In the genomic region with DNA sequence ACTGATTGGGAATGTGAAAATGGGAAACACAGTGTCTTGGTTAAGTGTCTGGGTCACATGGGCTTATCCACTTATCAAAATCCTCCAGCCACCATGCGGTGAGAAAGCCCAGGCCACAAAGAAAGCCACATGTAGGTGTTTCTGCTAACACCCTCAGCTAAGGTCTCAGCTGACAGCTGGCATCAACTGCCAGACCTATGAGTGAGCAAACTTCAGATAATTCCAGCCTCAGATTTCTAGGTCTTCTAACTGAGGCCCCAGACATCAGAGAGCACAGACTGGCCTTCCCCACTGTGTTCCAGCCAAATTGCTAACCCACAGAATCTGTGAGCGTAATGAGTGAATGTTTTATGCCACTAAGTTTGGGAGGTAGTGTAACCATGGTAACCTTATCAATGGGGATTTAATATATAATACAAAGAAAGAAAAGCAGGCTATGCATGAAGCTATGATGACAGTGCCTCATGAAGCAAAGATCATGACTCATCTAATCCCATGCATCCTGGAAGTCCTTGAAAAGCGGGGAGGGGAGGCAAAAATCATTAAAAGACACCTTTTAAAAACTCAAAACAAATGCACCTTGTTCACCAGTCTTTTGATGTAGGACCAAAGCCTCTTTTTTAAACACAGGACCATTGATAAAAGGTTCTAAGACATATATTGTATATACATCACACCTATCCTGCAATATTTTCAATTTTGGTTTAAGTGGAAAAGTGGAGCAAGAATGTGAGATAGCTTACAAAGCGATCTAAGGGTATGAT, we compare ENCODE assay signal across 9 cellular contexts. TPM values are rescaled to one million over a fixed set of nuclear protein-coding genes. Genes with fewer than 3 reads are reported as not detected.
DNase-seq lines count a peak whose midpoint lies in the region; ATAC-seq and TF ChIP-seq lines count a peak whose summit lies in the region.
"Not testable (repeated sequence)": the region's sequence is repeated elsewhere in the genome, so short reads cannot be mapped to it uniquely, and the experiment has no call there.
"Had no signal": no experiment of that assay in that cellular context is flagged by ENCODE, and none has a peak within 500 bp of the region (broad histone marks: within the 10 kb centered on the region; RNA-seq: fewer than 3 reads in every experiment).

No MANE protein-coding gene starts in this region.

- H3K4me1 ChIP-seq in SK-N-SH (ENCODE audit: control insufficient read depth in 1 of 2, insufficient read depth in 2 of 2, low read depth in 1 of 2, low read length in 1 of 2); mesendoderm (ENCODE audit: control insufficient read depth, low read depth, low read length): not testable (repeated sequence)

- H3F3A ChIP-seq in SK-N-SH (replicated peaks; ENCODE audit: insufficient read depth) = not testable (repeated sequence)

- not testable (repeated sequence) for H3K56ac ChIP-seq in mesendoderm (ENCODE audit: low read length)

- not testable (repeated sequence) for H3K4me2 ChIP-seq in SK-N-SH; mesendoderm (ENCODE audit: low read length)

- DNase-seq in HCEC 1CT (peak; percentile 7), HT1080 (ENCODE audit: low read depth) (peak; percentile 86), fibroblast of the aortic adventitia (ENCODE audit: low read depth) (peak; percentile 46), mesendoderm (peak; percentile 23), superior temporal gyrus (ENCODE audit: extremely low spot score) (peak; percentile 10)
- not testable (repeated sequence) for DNase-seq in SK-N-SH
- DNase-seq in activated naive CD8-positive, alpha-beta T cell treated with anti-CD3 and anti-CD28 coated beads for 36 hours = peak; percentile 10

- H3K79me2 ChIP-seq in SK-N-SH (ENCODE audit: insufficient read depth) = peaks cover 27% of the 10 kb centered on the region; the same call in 1 of the 2 replicates
- H3K79me2 ChIP-seq in mesendoderm (ENCODE audit: control insufficient read depth, insufficient read depth, low read length) = not testable (repeated sequence)

- not testable (repeated sequence) for H3K9ac ChIP-seq in SK-N-SH; mesendoderm (ENCODE audit: low read length)

- CTCF ChIA-PET in SK-N-SH (lab: Yijun Ruan, JAX) = not testable (repeated sequence)

- peak; percentile 88 for ATAC-seq in GM18498 (IDR thresholded peaks at IDR 0.05; ENCODE audit: unreplicated experiment)

- POLR2A ChIA-PET in SK-N-SH (lab: Yijun Ruan, JAX) = not testable (repeated sequence)

- not testable (repeated sequence) for H3K9me2 ChIP-seq in SK-N-SH

- not testable (repeated sequence) for H3K9me3 ChIP-seq in SK-N-SH

- not testable (repeated sequence) for H3K18ac ChIP-seq in mesendoderm (ENCODE audit: low read length)

- not testable (repeated sequence) for H3K4me3 Mint-ChIP-seq in activated naive CD8-positive, alpha-beta T cell treated with anti-CD3 and anti-CD28 coated beads for 36 hours

- not testable (repeated sequence) for H2AFZ ChIP-seq in SK-N-SH (ENCODE audit: low read depth)

- H4K5ac ChIP-seq in mesendoderm (ENCODE audit: low read length) = not testable (repeated sequence)

- not testable (repeated sequence) for H4K20me1 ChIP-seq in SK-N-SH (ENCODE audit: insufficient read depth)

- peaks cover 36% of the 10 kb centered on the region for H3K4me1 Mint-ChIP-seq in activated naive CD8-positive, alpha-beta T cell treated with anti-CD3 and anti-CD28 coated beads for 36 hours

- H3K27ac Mint-ChIP-seq in activated naive CD8-positive, alpha-beta T cell treated with anti-CD3 and anti-CD28 coated beads for 36 hours = peak overlapping the region; percentile 51

- not testable (repeated sequence) for H3K23ac ChIP-seq in mesendoderm (ENCODE audit: low read length)

- H3K27ac ChIP-seq in SK-N-SH (ENCODE audit: low read depth in 2 of 2, low read length in 1 of 2) = peak overlapping the region in 1 of 2 experiments; percentile 40; a peak in 1 of 4 replicates
- H3K27ac ChIP-seq in mesendoderm (ENCODE audit: low read depth, low read length) = not testable (repeated sequence)

- not testable (repeated sequence) for H2AK5ac ChIP-seq in mesendoderm (ENCODE audit: low read length)

- not testable (repeated sequence) for H3K79me1 ChIP-seq in mesendoderm (ENCODE audit: low read length)

- not testable (repeated sequence) for TF ChIP-seq EP300 in SK-N-SH (IDR thresholded peaks at IDR 0.05; ENCODE audit: borderline replicate concordance in 1 of 2, low read depth in 1 of 2, low read length in 1 of 2)

- H4K8ac ChIP-seq in mesendoderm (ENCODE audit: low read depth, low read length) = not testable (repeated sequence)

- not testable (repeated sequence) for H3K9me3 Mint-ChIP-seq in activated naive CD8-positive, alpha-beta T cell treated with anti-CD3 and anti-CD28 coated beads for 36 hours

- not testable (repeated sequence) for H3K27me3 Mint-ChIP-seq in activated naive CD8-positive, alpha-beta T cell treated with anti-CD3 and anti-CD28 coated beads for 36 hours

- H2BK15ac ChIP-seq in mesendoderm (replicated peaks; ENCODE audit: low read depth) = not testable (repeated sequence)

- H3K4me3 ChIP-seq in SK-N-SH (ENCODE audit: low read depth in 2 of 2, low read length in 1 of 2); fibroblast of the aortic adventitia (ENCODE audit: low read depth, low read length); mesendoderm (ENCODE audit: low read length): not testable (repeated sequence)

- H2BK5ac ChIP-seq in mesendoderm (ENCODE audit: low read length) = not testable (repeated sequence)

- H3K27me3 ChIP-seq in SK-N-SH (ENCODE audit: insufficient read depth); mesendoderm (ENCODE audit: insufficient read depth, low read length, poor library complexity): not testable (repeated sequence)

- peaks cover 11% of the 10 kb centered on the region for H3K36me3 Mint-ChIP-seq in activated naive CD8-positive, alpha-beta T cell treated with anti-CD3 and anti-CD28 coated beads for 36 hours

- H3K4ac ChIP-seq in mesendoderm (ENCODE audit: low read depth, low read length) = not testable (repeated sequence)

- H3K36me3 ChIP-seq in SK-N-SH (replicated peaks in 1 of 2; ENCODE audit: control insufficient read depth in 1 of 2, insufficient read depth in 2 of 2, low read length in 1 of 2) = peaks cover 9 to 31% of the 10 kb centered on the region in 2 experiments
- H3K36me3 ChIP-seq in mesendoderm (ENCODE audit: control insufficient read depth, insufficient read depth, low read length) = not testable (repeated sequence)

- H2BK120ac ChIP-seq in mesendoderm (ENCODE audit: low read depth, low read length) = not testable (repeated sequence)

- TF ChIP-seq CTCF in SK-N-SH (IDR thresholded peaks at IDR 0.05); fibroblast of the aortic adventitia (IDR thresholded peaks at IDR 0.05; ENCODE audit: insufficient read depth, low read length): not testable (repeated sequence)

- TF ChIP-seq RAD21 in SK-N-SH (IDR thresholded peaks at IDR 0.05; ENCODE audit: low read length) = not testable (repeated sequence)

- 83% methylated on average over 4 of the region's 4 CpGs for WGBS in SK-N-SH (ENCODE audit: low lambda C conversion rate)
- no CpG with 5 or more reads among the region's 4 CpGs for WGBS in mesendoderm (ENCODE audit: extremely low coverage, insufficient coverage, low lambda C conversion rate)

TF ChIP-seq in SK-N-SH, 30 proteins besides CTCF, POLR2A, EP300 and RAD21:
- TF ChIP-seq MXI1 (IDR thresholded peaks at IDR 0.05; ENCODE audit: low read depth, low read length) (0 out of 2 replicates have a peak, but pooled peaks have one; percentile 22), GATA2 (CRISPR knock-in tag; IDR thresholded peaks at IDR 0.05) (peak; percentile 8; the same call in 1 of the 2 replicates)

RNA-seq across cellular contexts. Expression of gene NEK3, which starts 28.2 kb away (rescaled TPM):
- total RNA-seq in HT1080 (2014; rRNA removed; shearing (Covaris generic)) = 2.1 and 3.0 TPM in 2 replicates
- polyA plus RNA-seq in HT1080 (2015; cell fraction: cytosol; rRNA removed) = 1.1 and 2.6 TPM in 2 replicates
- 5.6 and 6.7 TPM in 2 replicates for polyA plus RNA-seq in HT1080 (2015; cell fraction: nucleus; rRNA removed)
- polyA plus RNA-seq in SK-N-SH (2012; rRNA removed) = 12.7 and 19.5 TPM in 2 replicates
- polyA plus RNA-seq in SK-N-SH (2012; cell fraction: cytosol; rRNA removed) = 12.5 and 17.3 TPM in 2 replicates
- polyA plus RNA-seq in SK-N-SH (2012; cell fraction: nucleus; rRNA removed) = 41.2 and 52.6 TPM in 2 replicates
- 1 to 10 TPM; 1.5 to 2.5 TPM for total RNA-seq in activated naive CD8-positive, alpha-beta T cell treated with anti-CD3 and anti-CD28 coated beads for 36 hours
- 12.3 and 33.9 TPM in 2 replicates for total RNA-seq in fibroblast of the aortic adventitia (ENCODE audit: low replicate concordance)
- polyA plus RNA-seq in mesendoderm (2013, experiment 1 of 2) = 26.5 TPM
- polyA plus RNA-seq in mesendoderm (2013, experiment 2 of 2) = 27.1 TPM

RNA-seq across cellular contexts. Expression of gene NEK5, which starts 58.7 kb away (rescaled TPM):
- not detected in 2 replicates for total RNA-seq in HT1080 (2014; rRNA removed; shearing (Covaris generic))
- polyA plus RNA-seq in HT1080 (2015; cell fraction: cytosol; rRNA removed) = 0.02 TPM in 1 of 2 replicates, not detected in the other
- polyA plus RNA-seq in HT1080 (2015; cell fraction: nucleus; rRNA removed) = not detected in 2 replicates
- 0.07 and 0.13 TPM in 2 replicates for polyA plus RNA-seq in SK-N-SH (2012; rRNA removed)
- polyA plus RNA-seq in SK-N-SH (2012; cell fraction: cytosol; rRNA removed) = 0.13 and 0.14 TPM in 2 replicates
- 0.13 and 0.32 TPM in 2 replicates for polyA plus RNA-seq in SK-N-SH (2012; cell fraction: nucleus; rRNA removed)
- under 1 TPM in 1 of 2 experiments, not detected in 1; 0.10 TPM for total RNA-seq in activated naive CD8-positive, alpha-beta T cell treated with anti-CD3 and anti-CD28 coated beads for 36 hours
- 0.45 TPM in 1 of 2 replicates, not detected in the other for total RNA-seq in fibroblast of the aortic adventitia (ENCODE audit: low replicate concordance)
- 0.67 TPM for polyA plus RNA-seq in mesendoderm (2013, experiment 1 of 2)
- 0.64 TPM for polyA plus RNA-seq in mesendoderm (2013, experiment 2 of 2)
- total RNA-seq: PC-9 had no signal
